ENCODE assay signal across 1 cellular context in genomic region chr6:117483645-117484016, GRCh38.
TF ChIP-seq lines count a peak whose summit lies in the region.

No MANE protein-coding gene starts in this region.

TF ChIP-seq in HepG2, 621 proteins besides CTCF, POLR2A, EP300 and RAD21 (continued from another document):
- peak; percentile 40 for TF ChIP-seq YY1 (IDR thresholded peaks at IDR 0.05; ENCODE audit: insufficient read depth, insufficient replicate concordance, low read depth, low read length)
- 0 out of 2 replicates have a peak, but pooled peaks have one; percentile 9 for TF ChIP-seq PAXIP1 (CRISPR knock-in tag; conservative IDR thresholded peaks at IDR 0.05)
- 0 out of 2 replicates have a peak, but pooled peaks have one; percentile 35 for TF ChIP-seq ZNF510 (CRISPR knock-in tag; IDR thresholded peaks at IDR 0.05; ENCODE audit: low read depth)
- no peak for TF ChIP-seq BHLHE40 (IDR thresholded peaks at IDR 0.05; ENCODE audit: low read length)
- TF ChIP-seq TGIF2 (CRISPR knock-in tag; IDR thresholded peaks at IDR 0.05): peak; percentile 45; the same call in 1 of the 2 replicates
- no peak for TF ChIP-seq MXD1 (CRISPR knock-in tag; IDR thresholded peaks at IDR 0.05)
- no peak for TF ChIP-seq MAZ (IDR thresholded peaks at IDR 0.05; ENCODE audit: borderline replicate concordance, low read depth, low read length)
- no peak for TF ChIP-seq MAZ (CRISPR knock-in tag; IDR thresholded peaks at IDR 0.05; ENCODE audit: low read depth)
- TF ChIP-seq SNAPC5 (CRISPR knock-in tag; IDR thresholded peaks at IDR 0.05; ENCODE audit: borderline replicate concordance): 0 out of 2 replicates have a peak, but pooled peaks have one; percentile 5
- no peak for TF ChIP-seq ZBTB26 (CRISPR knock-in tag; IDR thresholded peaks at IDR 0.05; ENCODE audit: borderline replicate concordance)
- TF ChIP-seq CBFB (CRISPR knock-in tag; IDR thresholded peaks at IDR 0.05): no peak
- TF ChIP-seq SAP130 (CRISPR knock-in tag; IDR thresholded peaks at IDR 0.05; ENCODE audit: low read depth): peak; percentile 52; the same call in 1 of the 2 replicates
